8 cellular contexts compared by ENCODE assay signal in genomic region chr21:33924079-33924765, GRCh38. TPM values are rescaled to one million over a fixed set of nuclear protein-coding genes. Genes with fewer than 3 reads are reported as not detected.
DNase-seq lines count a peak whose midpoint lies in the region; ATAC-seq and TF ChIP-seq lines count a peak whose summit lies in the region.

No MANE protein-coding gene starts in this region.

- H3K9me2 ChIP-seq in MM.1S (replicated peaks; ENCODE audit: insufficient read depth, low read length) = no peaks in the 10 kb centered on the region

- DNase-seq in Calu3 = peak; percentile 81
- DNase-seq in MM.1S = peak; percentile 88
- DNase-seq in SHP77 (lab: John Stamatoyannopoulos, UW) = peak; percentile 80 to 82
- peak; percentile 79 for DNase-seq in activated effector memory CD4-positive, alpha-beta T cell treated with Interleukin-2 at 50 U/mL for 16 hours
- peak; percentile 84 to 94 (median 91) for DNase-seq in ovary
- DNase-seq in tibial artery = peak; percentile 85 to 89

- H3K4me3 ChIP-seq in MM.1S (ENCODE audit: low read length) = no peak overlapping the region
- H3K4me3 ChIP-seq in gastroesophageal sphincter = no peak overlapping the region
- H3K4me3 ChIP-seq in ovary = no peak overlapping the region
- peak overlapping the region in 1 of 2 donors; percentile 9 for H3K4me3 ChIP-seq in tibial artery

- H3K27ac ChIP-seq in MM.1S (ENCODE audit: low read length) (no peak overlapping the region), gastroesophageal sphincter (peak overlapping the region in 2 of 4 donors; percentile 57 to 63), ovary (no peak overlapping the region), tibial artery (peak overlapping the region; percentile 30 to 57)

- no peaks in the 10 kb centered on the region for H3K9me3 Mint-ChIP-seq in Calu3 (ENCODE audit: low read depth, unreplicated experiment)

- H3K36me3 ChIP-seq in MM.1S (replicated peaks; ENCODE audit: insufficient read depth, low read length) = no peaks in the 10 kb centered on the region
- H3K36me3 ChIP-seq in gastroesophageal sphincter = no peaks in the 10 kb centered on the region
- H3K36me3 ChIP-seq in ovary = no peaks in the 10 kb centered on the region
- no peaks in the 10 kb centered on the region for H3K36me3 ChIP-seq in tibial artery

- BruUV-seq in Calu3 (replicated peaks; lab: Mats Ljungman, UMichigan) = no TSS peak

- no peaks in the 10 kb centered on the region for H3K27me3 ChIP-seq in MM.1S (replicated peaks; ENCODE audit: insufficient read depth, low read length)
- H3K27me3 ChIP-seq in gastroesophageal sphincter = no peaks in the 10 kb centered on the region
- no peaks in the 10 kb centered on the region for H3K27me3 ChIP-seq in ovary
- H3K27me3 ChIP-seq in tibial artery = no peaks in the 10 kb centered on the region

- no peaks in the 10 kb centered on the region for H3F3A ChIP-seq in MM.1S (ENCODE audit: insufficient read depth, low read length)

- 0 to 8% methylated on average over 1 to 8 of the region's 13 CpGs for WGBS in gastroesophageal sphincter (ENCODE audit: low coverage in 1 of 2), 2 donors
- WGBS in ovary, 3 donors = 21 to 25% (median 21%) methylated on average over 13 of the region's 13 CpGs

- H4K20me1 ChIP-seq in MM.1S (ENCODE audit: insufficient read depth, low read length) = no peaks in the 10 kb centered on the region

- peak overlapping the region; percentile 52 for H2AFZ ChIP-seq in MM.1S (ENCODE audit: low read length)

- H3K4me3 Mint-ChIP-seq in Calu3 (ENCODE audit: low read depth, unreplicated experiment) = no peak overlapping the region

- intact Hi-C loops in Calu3 (cut with micrococcal nuclease; ENCODE audit: unreplicated experiment) = loop anchor here (2.0 to 5.0 kb wide), 4 partner anchors 153 to 423 kb away; no protein-coding TSS in a partner anchor
- intact Hi-C loops in ovary (cut with DNase I) = loop anchor here (2.0 to 10.0 kb wide), 4 partner anchors 423 to 711 kb away; no protein-coding TSS in a partner anchor
- intact Hi-C loops in tibial artery (cut with DNase I; ENCODE audit: low total_unique reads) = loop anchor here (2.0 to 5.0 kb wide), 2 partner anchors 273 to 427 kb away; no protein-coding TSS in a partner anchor

- H3K4me2 ChIP-seq in MM.1S (ENCODE audit: low read depth, low read length) = peak overlapping the region; percentile 19; the same call in 1 of the 2 replicates

- no peak overlapping the region for H3K27ac Mint-ChIP-seq in Calu3 (ENCODE audit: unreplicated experiment)

- H3K9ac ChIP-seq in MM.1S (ENCODE audit: low read length) = no peak overlapping the region

- TF ChIP-seq CTCF in Calu3 (IDR thresholded peaks at IDR 0.05; ENCODE audit: unreplicated experiment) (peak; percentile 69), MM.1S (IDR thresholded peaks at IDR 0.05; ENCODE audit: low read length) (peak; percentile 99), gastroesophageal sphincter (IDR thresholded peaks at IDR 0.05) (peak; percentile 85 to 94 (median 92)), ovary (IDR thresholded peaks at IDR 0.05) (peak; percentile 82 to 89 (median 84)), tibial artery (IDR thresholded peaks at IDR 0.05) (peak; percentile 84 to 97)

- H3K4me1 ChIP-seq in MM.1S (ENCODE audit: low read length) = 0 out of 2 replicates have a peak, but pooled peaks cover 6% of the 10 kb centered on the region
- peaks cover 4 to 11% (median 4%) of the 10 kb centered on the region in 3 donors for H3K4me1 ChIP-seq in gastroesophageal sphincter
- H3K4me1 ChIP-seq in ovary (ENCODE audit: insufficient read depth) = peaks cover 2% of the 10 kb centered on the region
- peaks cover 0 to 12% (median 6%) of the 10 kb centered on the region in 4 donors for H3K4me1 ChIP-seq in tibial artery

- H3K4me1 Mint-ChIP-seq in Calu3 (ENCODE audit: low read depth, unreplicated experiment) = peaks cover 6% of the 10 kb centered on the region

- peak; percentile 71 for ATAC-seq in GM21576 (IDR thresholded peaks at IDR 0.05; ENCODE audit: unreplicated experiment)
- peak; percentile 81 for ATAC-seq in gastroesophageal sphincter

- CTCF ChIA-PET in Calu3 (lab: Charles Lee) = interaction anchor here (0.6 to 3.5 kb wide), 6 partner anchors 150 to 424 kb away, joined by 3 to 37 read pairs (median 4); no protein-coding TSS in a partner anchor

- no peaks in the 10 kb centered on the region for H3K27me3 Mint-ChIP-seq in Calu3 (ENCODE audit: unreplicated experiment)

- no peak for TF ChIP-seq EP300 in gastroesophageal sphincter (IDR thresholded peaks at IDR 0.05)
- TF ChIP-seq EP300 in ovary (IDR thresholded peaks at IDR 0.05) = no peak

- no peaks in the 10 kb centered on the region for H3K36me3 Mint-ChIP-seq in Calu3 (ENCODE audit: insufficient read depth, unreplicated experiment)

- TF ChIP-seq POLR2A in gastroesophageal sphincter (IDR thresholded peaks at IDR 0.05) = no peak
- TF ChIP-seq POLR2A in ovary (IDR thresholded peaks at IDR 0.05) = no peak

- H3K79me2 ChIP-seq in MM.1S (ENCODE audit: low read length) = no peaks in the 10 kb centered on the region

- no peaks in the 10 kb centered on the region for H3K9me3 ChIP-seq in MM.1S (replicated peaks; ENCODE audit: insufficient read depth, low read length)
- H3K9me3 ChIP-seq in gastroesophageal sphincter = no peaks in the 10 kb centered on the region
- H3K9me3 ChIP-seq in ovary = no peaks in the 10 kb centered on the region
- no peaks in the 10 kb centered on the region for H3K9me3 ChIP-seq in tibial artery

RNA-seq across cellular contexts. Expression of gene ATP5PO, which starts 8.6 kb away (rescaled TPM):
- total RNA-seq in Calu3 (2022) (125 and 130 TPM in 2 replicates), gastroesophageal sphincter (100 to 1,000 TPM; 133 to 311 (median 214) TPM), ovary (100 to 1,000 TPM; 144 to 221 (median 169) TPM)
- 100 to 1,000 TPM; 252 to 283 TPM for polyA plus RNA-seq in ovary

Comparison
In these comparisons a context has a peak if more than half of its experiments do, and no peak if none do; other contexts are left out.
1. H3K27ac ChIP-seq: peak in tibial artery (2 of 2); none in MM.1S (single experiment) and ovary (0 of 2).
2. Peak in every context shown above with its lines, with median percentiles within 50 percentile points of each other: DNase-seq and CTCF ChIP-seq.